9 cellular contexts compared by ENCODE assay signal in the genomic region with DNA sequence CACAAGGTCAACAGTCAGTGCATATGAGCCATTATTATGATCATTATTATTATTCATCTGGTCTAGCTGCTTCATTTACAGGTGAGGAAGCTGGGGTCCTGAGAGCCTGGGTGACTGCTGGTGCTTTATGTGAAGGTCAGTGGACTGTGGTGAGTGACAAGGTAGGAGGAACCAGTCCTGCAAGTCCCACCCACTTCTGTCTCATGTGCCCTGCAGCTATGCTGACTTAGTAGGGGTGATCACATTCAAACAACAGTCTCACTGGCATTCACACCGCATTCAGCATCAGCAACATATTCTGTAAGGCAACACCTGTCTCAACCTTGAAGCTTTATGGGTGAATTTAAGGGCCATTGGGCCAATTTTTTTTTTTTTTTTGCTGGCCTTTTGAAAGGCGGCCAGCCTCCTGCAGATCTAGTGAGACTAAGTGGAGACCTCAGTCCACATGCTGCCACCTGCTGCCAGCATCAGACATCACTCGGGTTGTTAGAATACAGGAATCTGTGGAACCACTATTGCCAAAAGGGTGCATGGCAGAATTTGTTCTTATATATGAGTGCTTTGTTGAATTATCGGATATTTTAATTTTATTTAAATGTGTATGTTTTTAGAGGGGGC. TPM values are rescaled to one million over a fixed set of nuclear protein-coding genes. Genes with fewer than 3 reads are reported as not detected.
A peak's percentile ranks its signal among the peaks of the same experiment; 100 is the strongest.
DNase-seq lines count a peak whose midpoint lies in the region; ATAC-seq and TF ChIP-seq lines count a peak whose summit lies in the region.
"Had no signal": no experiment of that assay in that cellular context is flagged by ENCODE, and none has a peak within 500 bp of the region (broad histone marks: within the 10 kb centered on the region; RNA-seq: fewer than 3 reads in every experiment).

No MANE protein-coding gene starts in this region.

- H3K27ac Mint-ChIP-seq in activated T-helper 2 cell treated with anti-CD3 and anti-CD28 coated beads, Interferon-gamma antibody, Interleukin-2, Interleukin-4, amounts not matched to agents 10 μg/mL and 5 μg/mL and 100 μg/mL, durations not matched to agents 14 hours and 24 hours and 36 hours = no peak overlapping the region
- H3K27ac Mint-ChIP-seq: memory B cell had no signal

- ATAC-seq in GM19035 (IDR thresholded peaks at IDR 0.05; ENCODE audit: unreplicated experiment) (no peak), GM19328 (IDR thresholded peaks at IDR 0.05; ENCODE audit: unreplicated experiment) (no peak)

- intact Hi-C loops in activated T-helper 2 cell treated with anti-CD3 and anti-CD28 coated beads, Interferon-gamma antibody, Interleukin-2, Interleukin-4, amounts not matched to agents 10 μg/mL and 5 μg/mL and 100 μg/mL, durations not matched to agents 14 hours and 24 hours and 36 hours (cut with micrococcal nuclease) = no loop called here

- H3K36me3 ChIP-seq in hepatocyte (replicated peaks; ENCODE audit: insufficient read depth, low read depth) = no peaks in the 10 kb centered on the region

- H3K9me2 ChIP-seq in hepatocyte (replicated peaks; ENCODE audit: insufficient read depth) = no peaks in the 10 kb centered on the region

- no peak overlapping the region for H2AFZ ChIP-seq in hepatocyte

- H3K4me1 Mint-ChIP-seq in activated T-helper 2 cell treated with anti-CD3 and anti-CD28 coated beads, Interferon-gamma antibody, Interleukin-2, Interleukin-4, amounts not matched to agents 10 μg/mL and 5 μg/mL and 100 μg/mL, durations not matched to agents 14 hours and 24 hours and 36 hours (ENCODE audit: low read depth) = peaks cover 7% of the 10 kb centered on the region

- 20% methylated on average over 4 of the region's 4 CpGs for WGBS in hepatocyte (ENCODE audit: low lambda C conversion rate, missing lambda C conversion rate)

- peaks cover 23% of the 10 kb centered on the region for H3K27me3 Mint-ChIP-seq in activated T-helper 2 cell treated with anti-CD3 and anti-CD28 coated beads, Interferon-gamma antibody, Interleukin-2, Interleukin-4, amounts not matched to agents 10 μg/mL and 5 μg/mL and 100 μg/mL, durations not matched to agents 14 hours and 24 hours and 36 hours (ENCODE audit: low read depth)

- DNase-seq in CMK (ENCODE audit: low read depth) (peak; percentile 11), GM20000 (ENCODE audit: low spot score) (peak; percentile 65), NCI-H460 (ENCODE audit: extremely low read depth, low read depth) (peak; percentile 47), hepatocyte (ENCODE audit: low spot score) (peak; percentile 71)
- peak; percentile 27 for DNase-seq in activated T-helper 2 cell treated with anti-CD3 and anti-CD28 coated beads, Interferon-gamma antibody, Interleukin-2, Interleukin-4, amounts not matched to agents 10 μg/mL and 5 μg/mL and 100 μg/mL, durations not matched to agents 14 hours and 24 hours and 36 hours (ENCODE audit: low spot score)
- DNase-seq in stimulated activated CD4-positive, alpha-beta T cell treated with anti-CD3 and anti-CD28 coated beads, Interleukin-4, amount 100 ng/mL, for 24 hours = peak; percentile 25

- no peak overlapping the region for H3K27ac ChIP-seq in hepatocyte

- H3K4me1 ChIP-seq in hepatocyte (ENCODE audit: insufficient read depth) = no peaks in the 10 kb centered on the region

- H4K20me1 ChIP-seq in hepatocyte (ENCODE audit: insufficient read depth, poor library complexity, severe bottlenecking) = no peaks in the 10 kb centered on the region

- no peaks in the 10 kb centered on the region for H3K27me3 ChIP-seq in hepatocyte

- H3K79me2 ChIP-seq in hepatocyte = no peaks in the 10 kb centered on the region

- no peak overlapping the region for H3K4me3 Mint-ChIP-seq in activated T-helper 2 cell treated with anti-CD3 and anti-CD28 coated beads, Interferon-gamma antibody, Interleukin-2, Interleukin-4, amounts not matched to agents 10 μg/mL and 5 μg/mL and 100 μg/mL, durations not matched to agents 14 hours and 24 hours and 36 hours (ENCODE audit: low read depth)
- H3K4me3 Mint-ChIP-seq: memory B cell had no signal

- H3K36me3 Mint-ChIP-seq in activated T-helper 2 cell treated with anti-CD3 and anti-CD28 coated beads, Interferon-gamma antibody, Interleukin-2, Interleukin-4, amounts not matched to agents 10 μg/mL and 5 μg/mL and 100 μg/mL, durations not matched to agents 14 hours and 24 hours and 36 hours (ENCODE audit: low read depth) = no peaks in the 10 kb centered on the region

- no peaks in the 10 kb centered on the region for H3K9me3 Mint-ChIP-seq in activated T-helper 2 cell treated with anti-CD3 and anti-CD28 coated beads, Interferon-gamma antibody, Interleukin-2, Interleukin-4, amounts not matched to agents 10 μg/mL and 5 μg/mL and 100 μg/mL, durations not matched to agents 14 hours and 24 hours and 36 hours

- H3K4me2 ChIP-seq in hepatocyte = no peak overlapping the region

- H3K4me3 ChIP-seq in hepatocyte = no peak overlapping the region

- no peaks in the 10 kb centered on the region for H3K9me3 ChIP-seq in hepatocyte (ENCODE audit: low read depth)

- TF ChIP-seq CTCF in GM20000 (IDR thresholded peaks at IDR 0.05; ENCODE audit: extremely low read depth, missing control alignments) (peak; percentile 5), hepatocyte (IDR thresholded peaks at IDR 0.05; ENCODE audit: poor library complexity) (peak; percentile 56)

RNA-seq across cellular contexts. Expression of gene CACNA1E, which starts 59.9 kb away (rescaled TPM):
- total RNA-seq in NCI-H460 (2014; rRNA removed; shearing (Covaris generic)) = not detected in 2 replicates
- polyA plus RNA-seq in NCI-H460 (2014; cell fraction: nucleus; rRNA removed) = not detected in 2 replicates
- not detected in 2 replicates for total RNA-seq in activated T-helper 2 cell treated with anti-CD3 and anti-CD28 coated beads, Interferon-gamma antibody, Interleukin-2, Interleukin-4, amounts not matched to agents 10 μg/mL and 5 μg/mL and 100 μg/mL, durations not matched to agents 14 hours and 24 hours and 36 hours
- total RNA-seq in hepatocyte = 1.7 and 1.8 TPM in 2 replicates
- polyA plus RNA-seq in hepatocyte = 0.95 and 1.1 TPM in 2 replicates

Comparison
In these comparisons a context has a peak if more than half of its experiments do, and no peak if none do; other contexts are left out.
1. DNase-seq: peak in every context shown above with its lines; median percentile 71 in hepatocyte; 65 in GM20000; 47 in NCI-H460; 27 in activated T-helper 2 cell treated with anti-CD3 and anti-CD28 coated beads, Interferon-gamma antibody, Interleukin-2, Interleukin-4, amounts not matched to agents 10 μg/mL and 5 μg/mL and 100 μg/mL, durations not matched to agents 14 hours and 24 hours and 36 hours; 25 in stimulated activated CD4-positive, alpha-beta T cell treated with anti-CD3 and anti-CD28 coated beads, Interleukin-4, amount 100 ng/mL, for 24 hours; 11 in CMK.